ENCODE assay signal across 1 cellular context in the genomic region with DNA sequence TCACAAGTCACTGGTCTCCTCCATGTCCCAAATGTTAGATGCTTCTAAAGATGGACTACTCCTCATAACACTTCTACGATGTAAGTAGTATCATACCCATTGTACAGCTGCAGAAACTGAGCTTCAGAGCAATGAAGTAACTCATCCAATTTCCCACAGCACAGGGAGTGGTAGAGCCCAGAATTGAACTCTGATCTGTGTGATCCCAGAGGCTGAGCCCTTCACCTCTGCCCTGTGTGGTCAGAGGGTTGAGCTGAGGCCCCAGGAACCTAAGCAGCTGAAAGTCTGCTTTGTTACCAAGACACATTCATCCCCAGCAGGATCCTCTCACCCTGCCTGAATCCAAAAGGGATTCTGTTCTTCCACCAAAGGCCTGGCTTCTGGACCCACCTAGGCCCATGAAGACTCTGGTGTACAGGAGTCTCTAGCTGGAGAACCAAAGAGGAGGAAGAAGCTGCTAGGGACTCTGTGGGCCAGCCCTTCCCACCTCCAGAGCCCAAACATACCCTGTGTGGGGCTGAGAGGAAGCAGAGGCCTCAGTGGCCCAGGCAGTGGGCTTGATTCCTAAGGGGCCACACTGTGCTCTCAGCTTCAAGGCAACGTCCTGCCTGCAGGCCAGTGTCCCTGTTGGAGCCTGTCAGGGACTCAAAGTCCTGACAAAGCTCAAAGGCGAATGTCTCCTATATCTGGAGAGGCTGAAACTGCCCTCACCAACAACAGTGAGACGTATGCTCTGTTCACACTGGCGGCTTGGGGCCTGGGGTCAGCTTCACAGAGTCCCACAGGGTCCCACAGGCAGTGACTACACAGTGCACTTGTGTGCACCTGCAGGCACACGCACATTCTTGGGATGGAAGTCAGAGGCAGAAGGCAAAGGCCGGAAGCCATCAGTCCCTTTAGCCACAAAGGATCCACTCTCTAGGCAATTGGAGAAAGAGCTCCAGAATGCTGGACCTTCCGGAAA.
TF ChIP-seq lines count a peak whose summit lies in the region.

No MANE protein-coding gene starts in this region.

TF ChIP-seq in A549, 52 proteins besides CTCF, POLR2A, EP300 and RAD21 (continued from another document):
- TF ChIP-seq, protein P1, sequence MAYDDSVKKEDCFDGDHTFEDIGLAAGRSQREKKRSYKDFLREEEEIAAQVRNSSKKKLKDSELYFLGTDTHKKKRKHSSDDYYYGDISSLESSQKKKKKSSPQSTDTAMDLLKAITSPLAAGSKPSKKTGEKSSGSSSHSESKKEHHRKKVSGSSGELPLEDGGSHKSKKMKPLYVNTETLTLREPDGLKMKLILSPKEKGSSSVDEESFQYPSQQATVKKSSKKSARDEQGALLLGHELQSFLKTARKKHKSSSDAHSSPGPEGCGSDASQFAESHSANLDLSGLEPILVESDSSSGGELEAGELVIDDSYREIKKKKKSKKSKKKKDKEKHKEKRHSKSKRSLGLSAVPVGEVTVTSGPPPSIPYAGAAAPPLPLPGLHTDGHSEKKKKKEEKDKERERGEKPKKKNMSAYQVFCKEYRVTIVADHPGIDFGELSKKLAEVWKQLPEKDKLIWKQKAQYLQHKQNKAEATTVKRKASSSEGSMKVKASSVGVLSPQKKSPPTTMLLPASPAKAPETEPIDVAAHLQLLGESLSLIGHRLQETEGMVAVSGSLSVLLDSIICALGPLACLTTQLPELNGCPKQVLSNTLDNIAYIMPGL (CRISPR knock-in tag; IDR thresholded peaks at IDR 0.05; ENCODE audit: borderline replicate concordance) = no peak
- no peak for TF ChIP-seq SMC3 (IDR thresholded peaks at IDR 0.05)
